24 cellular contexts compared by ENCODE assay signal in the genomic region with DNA sequence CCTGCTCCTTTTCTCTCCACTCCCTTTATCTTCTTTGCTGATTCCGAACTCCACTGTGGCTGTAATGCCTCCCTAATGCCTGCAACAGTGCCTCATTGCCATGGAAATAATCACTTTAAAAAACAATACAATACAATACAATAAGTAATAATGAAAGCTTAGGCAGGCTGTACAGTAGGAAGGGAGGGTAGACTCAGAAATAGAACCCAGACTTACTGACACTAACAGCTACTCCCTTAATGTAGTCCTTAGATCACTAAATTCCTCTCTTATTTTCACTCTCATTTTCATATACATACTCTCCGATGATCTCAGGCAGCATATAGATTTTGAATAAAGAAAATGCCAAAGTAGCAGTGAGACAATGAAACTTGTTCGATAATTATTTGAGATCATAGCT.
"Had no signal": no experiment of that assay in that cellular context is flagged by ENCODE, and none has a peak within 500 bp of the region (broad histone marks: within the 10 kb centered on the region; RNA-seq: fewer than 3 reads in every experiment).

No MANE protein-coding gene starts in this region.

- ATAC-seq: activated CD4-positive, alpha-beta T cell treated with anti-CD3 and anti-CD28 coated beads for 36 hours; activated T-helper 17 cell treated with anti-CD3 and anti-CD28 coated beads, Interleukin-2, amount 50 U/mL, for 72 hours; PC-3 had no signal

- H3K9me3 ChIP-seq: colonic mucosa had no signal

- H3K4me1 ChIP-seq: colonic mucosa had no signal

- H3K4me3 ChIP-seq: colonic mucosa had no signal

- H3K36me3 Mint-ChIP-seq: activated naive CD8-positive, alpha-beta T cell had no signal

- H3K4me3 Mint-ChIP-seq: activated CD4-positive, alpha-beta memory T cell treated with anti-CD3 and anti-CD28 coated beads, Interleukin-2, amount 10 ng/mL, durations not matched to agents 7 days and 5 days; activated CD4-positive, alpha-beta T cell treated with anti-CD3 and anti-CD28 coated beads for 36 hours; activated naive CD4-positive, alpha-beta T cell treated with anti-CD3 and anti-CD28 coated beads for 36 hours; activated naive CD8-positive, alpha-beta T cell; activated T-helper 17 cell treated with anti-CD3 and anti-CD28 coated beads, Interleukin-2, amount 50 U/mL, for 72 hours; T-helper 1 cell treated with Interleukin-12 subunit alpha and Interleukin-12 subunit beta and Interleukin-4 antibody, amounts not matched to agents 30 μg/mL and 1 μg/mL, for 36 hours had no signal

- H3K27me3 Mint-ChIP-seq: activated CD4-positive, alpha-beta memory T cell treated with anti-CD3 and anti-CD28 coated beads, Interleukin-2, amount 10 ng/mL, durations not matched to agents 7 days and 5 days; activated CD4-positive, alpha-beta T cell treated with anti-CD3 and anti-CD28 coated beads for 36 hours; activated naive CD8-positive, alpha-beta T cell; activated T-helper 17 cell treated with anti-CD3 and anti-CD28 coated beads, Interleukin-2, amount 50 U/mL, for 72 hours had no signal

- H3K27ac Mint-ChIP-seq: activated CD4-positive, alpha-beta memory T cell treated with anti-CD3 and anti-CD28 coated beads, Interleukin-2, amount 10 ng/mL, durations not matched to agents 7 days and 5 days; activated CD4-positive, alpha-beta T cell treated with anti-CD3 and anti-CD28 coated beads for 36 hours; activated naive CD4-positive, alpha-beta T cell treated with anti-CD3 and anti-CD28 coated beads for 36 hours; activated naive CD8-positive, alpha-beta T cell; activated T-helper 17 cell treated with anti-CD3 and anti-CD28 coated beads, Interleukin-2, amount 50 U/mL, for 72 hours; T-helper 1 cell treated with Interleukin-12 subunit alpha and Interleukin-12 subunit beta and Interleukin-4 antibody, amounts not matched to agents 30 μg/mL and 1 μg/mL, for 36 hours had no signal

- H3K27me3 ChIP-seq: colonic mucosa had no signal

- H3K4me1 Mint-ChIP-seq: activated CD4-positive, alpha-beta memory T cell treated with anti-CD3 and anti-CD28 coated beads, Interleukin-2, amount 10 ng/mL, durations not matched to agents 7 days and 5 days; activated CD4-positive, alpha-beta T cell treated with anti-CD3 and anti-CD28 coated beads for 36 hours; activated T-helper 17 cell treated with anti-CD3 and anti-CD28 coated beads, Interleukin-2, amount 50 U/mL, for 72 hours had no signal

- DNase-seq: activated CD4-positive, alpha-beta memory T cell treated with anti-CD3 and anti-CD28 coated beads, Interleukin-2, amount 10 ng/mL, durations not matched to agents 7 days and 5 days; activated CD4-positive, alpha-beta T cell treated with anti-CD3 and anti-CD28 coated beads for 36 hours; activated CD4-positive, alpha-beta T cell treated with anti-CD3 and anti-CD28 coated beads, Interleukin-2, amount 50 U/mL, for 1 hour; activated CD4-positive, CD25-positive, alpha-beta regulatory T cell; activated gamma-delta T cell; activated naive CD4-positive, alpha-beta T cell treated with anti-CD3 and anti-CD28 coated beads for 36 hours; activated T-cell treated with anti-CD3 and anti-CD28 coated beads for 4 hours; activated T-cell treated with anti-CD3 and anti-CD28 coated beads, Interleukin-2, amount 50 U/mL, for 48 hours; amygdala; caudate nucleus; colonic mucosa; Kasumi-1; NCI-H1105 treated with DMSO at 0.1 percent for 48 hours; NCI-H146; NCI-H187 treated with DMSO at 0.1 percent for 48 hours; NCI-H2081 treated with DMSO at 0.1 percent for 48 hours; NCI-H2171 treated with DMSO at 0.1 percent for 48 hours; NCI-H226; NCI-H69; PC-3; SHP77 had no signal

- H3K27ac ChIP-seq: colonic mucosa had no signal

- H3K36me3 ChIP-seq: colonic mucosa had no signal
